Comparison of ENCODE assay signal across 8 cellular contexts in the genomic region with DNA sequence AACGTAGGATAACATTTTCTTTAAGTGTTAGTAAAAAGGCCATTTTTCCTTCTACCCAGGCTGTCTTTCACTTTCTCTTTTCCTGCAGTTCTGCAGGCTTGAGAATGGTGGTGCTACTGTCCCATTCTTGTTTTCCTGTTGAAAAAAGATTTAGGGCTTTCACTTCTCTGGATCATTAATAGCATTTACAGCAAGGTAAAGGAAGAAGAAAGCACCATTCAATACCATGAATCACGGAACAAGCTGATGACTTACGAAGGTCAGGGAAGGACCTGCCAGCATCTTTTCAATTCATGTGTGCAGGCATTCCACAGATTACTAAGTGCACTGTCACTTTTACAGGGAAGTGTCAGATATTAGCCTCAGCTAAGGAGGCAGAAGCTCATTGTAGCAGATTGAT.
A peak's percentile ranks its signal among the peaks of the same experiment; 100 is the strongest.
DNase-seq lines count a peak whose midpoint lies in the region; ATAC-seq, FAIRE-seq and TF ChIP-seq lines count a peak whose summit lies in the region.

No MANE protein-coding gene starts in this region.

- WGBS in mesendoderm (ENCODE audit: extremely low coverage, insufficient coverage, low lambda C conversion rate), result no CpG with 5 or more reads among the region's 3 CpGs

- H3K27me3 ChIP-seq in mesendoderm (ENCODE audit: insufficient read depth, low read length, poor library complexity), result no peaks in the 10 kb centered on the region

- no peak overlapping the region for H2AK5ac ChIP-seq in mesendoderm (ENCODE audit: low read length)

- H2BK120ac ChIP-seq in mesendoderm (ENCODE audit: low read depth, low read length), result no peak overlapping the region

- in situ Hi-C loops in KBM-7 (cut with MboI; ENCODE audit: low pct_unique_long_range_greater_than_20kb, low sequenced_read_pairs), result no loop called here

- H3K9ac ChIP-seq in mesendoderm (ENCODE audit: low read length), result no peak overlapping the region

- H3K79me2 ChIP-seq in mesendoderm (ENCODE audit: control insufficient read depth, insufficient read depth, low read length), result no peaks in the 10 kb centered on the region

- H3K27ac ChIP-seq in mesendoderm (ENCODE audit: low read depth, low read length), result no peak overlapping the region

- peak; percentile 26 for TF ChIP-seq CTCF in choroid plexus epithelial cell (conservative IDR thresholded peaks at IDR 0.05; ENCODE audit: low read depth, low read length)

- no peaks in the 10 kb centered on the region for H3K36me3 ChIP-seq in mesendoderm (ENCODE audit: control insufficient read depth, insufficient read depth, low read length)

- H3K4me3 ChIP-seq in choroid plexus epithelial cell (ENCODE audit: low read depth, low read length) (no peak overlapping the region), mesendoderm (ENCODE audit: low read length) (no peak overlapping the region)

- no peak overlapping the region for H2BK15ac ChIP-seq in mesendoderm (replicated peaks; ENCODE audit: low read depth)

- H2BK5ac ChIP-seq in mesendoderm (ENCODE audit: low read length), result no peak overlapping the region

- H4K8ac ChIP-seq in mesendoderm (ENCODE audit: low read depth, low read length), result no peak overlapping the region

- H4K5ac ChIP-seq in mesendoderm (ENCODE audit: low read length), result no peak overlapping the region

- FAIRE-seq in GM19239 (lab: Jason Lieb, UNC), result no peak

- H3K23ac ChIP-seq in mesendoderm (ENCODE audit: low read length), result no peak overlapping the region

- H3K4me2 ChIP-seq in mesendoderm (ENCODE audit: low read length), result no peak overlapping the region

- H3K18ac ChIP-seq in mesendoderm (ENCODE audit: low read length), result no peak overlapping the region

- ATAC-seq in HG02970 (IDR thresholded peaks at IDR 0.05; ENCODE audit: low FRiP score, unreplicated experiment), result no peak

- DNase-seq in AG08395 (ENCODE audit: low spot score) (peak; percentile 10), KBM-7 (peak; percentile 8), choroid plexus epithelial cell (ENCODE audit: low read depth) (peak; percentile 12), mesendoderm (peak; percentile 65), GM19239 (ENCODE audit: insufficient read length, low spot score) (no peak)
- no peak for DNase-seq in activated CD4-positive, alpha-beta T cell treated with anti-CD3 and anti-CD28 coated beads for 1 hour
- no peak for DNase-seq in stimulated activated CD4-positive, alpha-beta T cell treated with anti-CD3 and anti-CD28 coated beads, Interleukin-2, amount 100 ng/mL, for 48 hours

- H3K56ac ChIP-seq in mesendoderm (ENCODE audit: low read length), result no peak overlapping the region

- H3K79me1 ChIP-seq in mesendoderm (ENCODE audit: low read length), result no peaks in the 10 kb centered on the region

- no peak overlapping the region for H3K4ac ChIP-seq in mesendoderm (ENCODE audit: low read depth, low read length)

- H3K4me1 ChIP-seq in mesendoderm (ENCODE audit: control insufficient read depth, low read depth, low read length), result no peaks in the 10 kb centered on the region

Comparison
In these comparisons a context has a peak if more than half of its experiments do, and no peak if none do; other contexts are left out.
1. DNase-seq: peak in AG08395 (single experiment), KBM-7 (single experiment), choroid plexus epithelial cell (single experiment) and mesendoderm (single experiment); none in GM19239 (single experiment), activated CD4-positive, alpha-beta T cell treated with anti-CD3 and anti-CD28 coated beads for 1 hour (single experiment) and stimulated activated CD4-positive, alpha-beta T cell treated with anti-CD3 and anti-CD28 coated beads, Interleukin-2, amount 100 ng/mL, for 48 hours (0 of 2).